Comparison of ENCODE assay signal across 11 cellular contexts in genomic region chr7:11458736-11459483, GRCh38.
DNase-seq lines count a peak whose midpoint lies in the region; ATAC-seq and TF ChIP-seq lines count a peak whose summit lies in the region.
"Had no signal": no experiment of that assay in that cellular context is flagged by ENCODE, and none has a peak within 500 bp of the region (broad histone marks: within the 10 kb centered on the region; RNA-seq: fewer than 3 reads in every experiment).

No MANE protein-coding gene starts in this region.

- H3K27ac ChIP-seq in right cardiac atrium (ENCODE audit: low read length) (no peak overlapping the region), left ventricle myocardium inferior (replicated peaks) (no peak overlapping the region), OCI-LY1 (ENCODE audit: low read depth, low read length, poor library complexity, severe bottlenecking) (peak overlapping the region; percentile 51)
- no peak overlapping the region for H3K27ac ChIP-seq in CD8-positive, alpha-beta T cell (ENCODE audit: low read depth, low read length)

- 46% methylated on average over 5 of the region's 5 CpGs for WGBS in right cardiac atrium

- intact Hi-C loops in right cardiac atrium (cut with DNase I) (no loop called here), left ventricle myocardium inferior (cut with micrococcal nuclease) (no loop called here)
- intact Hi-C loops in CD8-positive, alpha-beta T cell (cut with DNase I, micrococcal nuclease): no loop called here

- TF ChIP-seq CTCF in left ventricle myocardium inferior (IDR thresholded peaks at IDR 0.05; ENCODE audit: borderline replicate concordance) (no peak), OCI-LY1 (IDR thresholded peaks at IDR 0.05; ENCODE audit: low read length) (no peak), fibroblast of pulmonary artery (IDR thresholded peaks at IDR 0.05; ENCODE audit: low read length, missing control alignments) (no peak)
- no peak for TF ChIP-seq CTCF in CD8-positive, alpha-beta T cell (IDR thresholded peaks at IDR 0.05)

- H3K9me3 ChIP-seq in right cardiac atrium (ENCODE audit: control insufficient read depth, low read length): no peaks in the 10 kb centered on the region
- H3K9me3 ChIP-seq in left ventricle myocardium inferior (replicated peaks): no peaks in the 10 kb centered on the region
- H3K9me3 ChIP-seq in OCI-LY1 (ENCODE audit: low read length): no peaks in the 10 kb centered on the region
- H3K9me3 ChIP-seq in CD8-positive, alpha-beta T cell (ENCODE audit: low read length): no peaks in the 10 kb centered on the region
- H3K9me3 ChIP-seq: MG63 had no signal

- 0 out of 2 replicates have a peak overlapping the region, but pooled peaks have one; percentile 5 for H3K4me2 ChIP-seq in OCI-LY1 (ENCODE audit: low read length)

- no peaks in the 10 kb centered on the region for H3K36me3 ChIP-seq in left ventricle myocardium inferior
- no peaks in the 10 kb centered on the region for H3K36me3 ChIP-seq in OCI-LY1 (ENCODE audit: insufficient read depth, low read length)
- H3K36me3 ChIP-seq in CD8-positive, alpha-beta T cell (ENCODE audit: insufficient read depth, low read length): no peaks in the 10 kb centered on the region
- H3K36me3 ChIP-seq: MG63 had no signal

- no peaks in the 10 kb centered on the region for H3K79me2 ChIP-seq in OCI-LY1 (ENCODE audit: insufficient read depth, low read length)

- no peak overlapping the region for H3K4me3 Mint-ChIP-seq in CD8-positive, alpha-beta T cell
- H3K4me3 Mint-ChIP-seq: CD8-positive, alpha-beta memory T cell; nephron had no signal

- no peak overlapping the region for H3K27ac Mint-ChIP-seq in CD8-positive, alpha-beta T cell
- H3K27ac Mint-ChIP-seq: CD8-positive, alpha-beta memory T cell; nephron had no signal

- DNase-seq in right cardiac atrium (no peak), left ventricle myocardium inferior (no peak), fibroblast of pulmonary artery (ENCODE audit: low read depth) (peak; percentile 95), cortex of kidney (lab: John Stamatoyannopoulos, UW) (no peak)
- DNase-seq in CD8-positive, alpha-beta T cell: no peak
- DNase-seq: CD8-positive, alpha-beta memory T cell; MG63 had no signal

- no peaks in the 10 kb centered on the region for H3K36me3 Mint-ChIP-seq in CD8-positive, alpha-beta T cell
- H3K36me3 Mint-ChIP-seq: CD8-positive, alpha-beta memory T cell had no signal

- H3K27me3 ChIP-seq in right cardiac atrium (ENCODE audit: control insufficient read depth, insufficient read depth) (no peaks in the 10 kb centered on the region), left ventricle myocardium inferior (ENCODE audit: low read depth) (no peaks in the 10 kb centered on the region), OCI-LY1 (ENCODE audit: insufficient read depth, low read length) (no peaks in the 10 kb centered on the region)
- no peaks in the 10 kb centered on the region for H3K27me3 ChIP-seq in CD8-positive, alpha-beta T cell (ENCODE audit: insufficient read depth, low read length)
- H3K27me3 ChIP-seq: MG63 had no signal

- H3K9me2 ChIP-seq in OCI-LY1 (ENCODE audit: low read depth, low read length): no peaks in the 10 kb centered on the region

- POLR2A ChIA-PET in CD8-positive, alpha-beta T cell (lab: Charles Lee): no interaction called here

- H4K20me1 ChIP-seq in OCI-LY1 (ENCODE audit: insufficient read depth, low read length): no peaks in the 10 kb centered on the region

- ATAC-seq in right cardiac atrium: peak; percentile 64 to 93
- ATAC-seq in HG03469 (IDR thresholded peaks at IDR 0.05; ENCODE audit: unreplicated experiment): no peak
- no peak for ATAC-seq in GM19467 (IDR thresholded peaks at IDR 0.05; ENCODE audit: unreplicated experiment)
- no peak for ATAC-seq in CD8-positive, alpha-beta T cell

- CTCF ChIA-PET in CD8-positive, alpha-beta T cell (lab: Charles Lee): no interaction called here

- no peak overlapping the region for H3K9ac ChIP-seq in OCI-LY1 (ENCODE audit: low read length)

- no peak overlapping the region for H3K4me3 ChIP-seq in right cardiac atrium (ENCODE audit: low read length)
- no peak overlapping the region for H3K4me3 ChIP-seq in left ventricle myocardium inferior
- H3K4me3 ChIP-seq in OCI-LY1 (ENCODE audit: low read depth, low read length, poor library complexity, severe bottlenecking): no peak overlapping the region
- H3K4me3 ChIP-seq in fibroblast of pulmonary artery (replicated peaks; ENCODE audit: low read depth, low read length): no peak overlapping the region
- no peak overlapping the region for H3K4me3 ChIP-seq in CD8-positive, alpha-beta T cell (ENCODE audit: low read depth, low read length)
- H3K4me3 ChIP-seq: MG63 had no signal

- no peaks in the 10 kb centered on the region for H3K9me3 Mint-ChIP-seq in CD8-positive, alpha-beta T cell
- H3K9me3 Mint-ChIP-seq: nephron had no signal

- H3F3A ChIP-seq in OCI-LY1 (ENCODE audit: insufficient read depth, low read length): no peaks in the 10 kb centered on the region

- H3K4me1 ChIP-seq in right cardiac atrium (ENCODE audit: control insufficient read depth, insufficient read depth, low read length) (no peaks in the 10 kb centered on the region), left ventricle myocardium inferior (peaks cover 8% of the 10 kb centered on the region), OCI-LY1 (ENCODE audit: insufficient read depth, low read length, severe bottlenecking) (peaks cover 37% of the 10 kb centered on the region)
- H3K4me1 ChIP-seq in CD8-positive, alpha-beta T cell (ENCODE audit: insufficient read depth, low read length): no peaks in the 10 kb centered on the region

- H2AFZ ChIP-seq in OCI-LY1 (ENCODE audit: low read length): peak overlapping the region; percentile 71; the same call in 1 of the 2 replicates

- no peaks in the 10 kb centered on the region for H3K4me1 Mint-ChIP-seq in CD8-positive, alpha-beta T cell (ENCODE audit: low read depth)
- H3K4me1 Mint-ChIP-seq: CD8-positive, alpha-beta memory T cell; nephron had no signal

- H3K27me3 Mint-ChIP-seq in CD8-positive, alpha-beta T cell (ENCODE audit: low read depth): no peaks in the 10 kb centered on the region
- H3K27me3 Mint-ChIP-seq: CD8-positive, alpha-beta memory T cell had no signal

Comparison
In these comparisons a context has a peak if more than half of its experiments do, and no peak if none do; other contexts are left out.
1. ATAC-seq: peak in right cardiac atrium (2 of 2); none in HG03469 (single experiment), GM19467 (single experiment) and CD8-positive, alpha-beta T cell (single experiment).